ENCODE assay signal across 7 cellular contexts in the genomic region with DNA sequence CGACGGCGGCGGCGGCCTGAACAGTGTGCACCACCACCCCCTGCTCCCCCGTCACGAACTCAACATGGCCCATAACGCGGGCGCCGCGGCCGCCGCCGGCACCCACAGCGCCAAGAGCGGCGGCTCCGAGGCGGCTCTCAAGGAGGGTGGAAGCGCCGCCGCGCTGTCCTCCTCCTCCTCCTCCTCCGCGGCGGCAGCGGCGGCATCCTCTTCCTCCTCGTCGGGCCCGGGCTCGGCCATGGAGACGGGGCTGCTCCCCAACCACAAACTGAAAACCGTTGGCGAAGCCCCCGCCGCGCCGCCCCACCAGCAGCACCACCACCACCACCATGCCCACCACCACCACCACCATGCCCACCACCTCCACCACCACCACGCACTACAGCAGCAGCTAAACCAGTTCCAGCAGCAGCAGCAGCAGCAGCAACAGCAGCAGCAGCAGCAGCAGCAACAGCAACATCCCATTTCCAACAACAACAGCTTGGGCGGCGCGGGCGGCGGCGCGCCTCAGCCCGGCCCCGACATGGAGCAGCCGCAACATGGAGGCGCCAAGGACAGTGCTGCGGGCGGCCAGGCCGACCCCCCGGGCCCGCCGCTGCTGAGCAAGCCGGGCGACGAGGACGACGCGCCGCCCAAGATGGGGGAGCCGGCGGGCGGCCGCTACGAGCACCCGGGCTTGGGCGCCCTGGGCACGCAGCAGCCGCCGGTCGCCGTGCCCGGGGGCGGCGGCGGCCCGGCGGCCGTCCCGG. TPM values are rescaled to one million over a fixed set of nuclear protein-coding genes. Genes with fewer than 3 reads are reported as not detected.
DNase-seq lines count a peak whose midpoint lies in the region; ATAC-seq and TF ChIP-seq lines count a peak whose summit lies in the region.

No MANE protein-coding gene starts in this region.

- H3K27ac ChIP-seq in OCI-LY1 (ENCODE audit: low read depth, low read length, poor library complexity, severe bottlenecking) (peak overlapping the region; percentile 88), temporal lobe (ENCODE audit: low read depth, low read length) (peak overlapping the region; percentile 95)

- H3F3A ChIP-seq in OCI-LY1 (ENCODE audit: insufficient read depth, low read length), result no peaks in the 10 kb centered on the region

- no peaks in the 10 kb centered on the region for H4K20me1 ChIP-seq in OCI-LY1 (ENCODE audit: insufficient read depth, low read length)

- no peaks in the 10 kb centered on the region for H3K27me3 ChIP-seq in OCI-LY1 (ENCODE audit: insufficient read depth, low read length)
- no peaks in the 10 kb centered on the region for H3K27me3 ChIP-seq in neuron (ENCODE audit: insufficient read depth, low read length)

- peak overlapping the region; percentile 97 for H3K4me2 ChIP-seq in OCI-LY1 (ENCODE audit: low read length)

- H3K4me3 ChIP-seq in OCI-LY1 (ENCODE audit: low read depth, low read length, poor library complexity, severe bottlenecking), result peak overlapping the region; percentile 81
- peak overlapping the region; percentile 87 for H3K4me3 ChIP-seq in fibroblast of villous mesenchyme (ENCODE audit: low read depth, low read length)
- H3K4me3 ChIP-seq in neuron (ENCODE audit: low read length), result peak overlapping the region; percentile 93

- TF ChIP-seq CTCF in OCI-LY1 (IDR thresholded peaks at IDR 0.05; ENCODE audit: low read length) (no peak), fibroblast of villous mesenchyme (IDR thresholded peaks at IDR 0.05; ENCODE audit: insufficient read depth, low read depth, low read length) (no peak)

- peak overlapping the region; percentile 92 for H3K9ac ChIP-seq in OCI-LY1 (ENCODE audit: low read length)

- peak; percentile 5 for ATAC-seq in GM18498 (IDR thresholded peaks at IDR 0.05; ENCODE audit: unreplicated experiment)
- peak; percentile 18 for ATAC-seq in HG02885 (IDR thresholded peaks at IDR 0.05; ENCODE audit: poor library complexity, unreplicated experiment)

- H3K36me3 ChIP-seq in OCI-LY1 (ENCODE audit: insufficient read depth, low read length) (peaks cover 4% of the 10 kb centered on the region; the same call in 1 of the 2 replicates), neuron (ENCODE audit: insufficient read depth, low read length) (no peaks in the 10 kb centered on the region)

- no peaks in the 10 kb centered on the region for H3K9me2 ChIP-seq in OCI-LY1 (ENCODE audit: low read depth, low read length)

- H2AFZ ChIP-seq in OCI-LY1 (ENCODE audit: low read length) (no peak overlapping the region), neuron (ENCODE audit: low read depth, low read length) (peak overlapping the region; percentile 28)

- H3K9me3 ChIP-seq in OCI-LY1 (ENCODE audit: low read length) (no peaks in the 10 kb centered on the region), neuron (ENCODE audit: low read length) (no peaks in the 10 kb centered on the region)

- H3K79me2 ChIP-seq in OCI-LY1 (ENCODE audit: insufficient read depth, low read length), result peaks cover 35% of the 10 kb centered on the region

- peak; percentile 36 to 51 for DNase-seq in activated T-helper 1 cell treated with anti-CD3 and anti-CD28 coated beads, Interleukin-2, amount 50 U/mL, for 16 hours (ENCODE audit: low read depth in 1 of 2, low spot score in 1 of 2)
- DNase-seq in fibroblast of villous mesenchyme (ENCODE audit: low read depth), result peak; percentile 49

- H3K4me1 ChIP-seq in OCI-LY1 (ENCODE audit: insufficient read depth, low read length, severe bottlenecking) (peaks cover 53% of the 10 kb centered on the region), neuron (ENCODE audit: insufficient read depth, low read length) (peaks cover 46% of the 10 kb centered on the region)

RNA-seq across cellular contexts. Expression of gene ARID1B, which starts 0.9 kb away (rescaled TPM):
- 38.7 and 41.0 TPM in 2 replicates for total RNA-seq in fibroblast of villous mesenchyme
- total RNA-seq in temporal lobe, result 77.7 TPM

Comparison
In these comparisons a context has a peak if more than half of its experiments do, and no peak if none do; other contexts are left out.
1. Peak in every context shown above with its lines: DNase-seq, ATAC-seq, H3K4me3 ChIP-seq and H3K27ac ChIP-seq.